In the genomic region with DNA sequence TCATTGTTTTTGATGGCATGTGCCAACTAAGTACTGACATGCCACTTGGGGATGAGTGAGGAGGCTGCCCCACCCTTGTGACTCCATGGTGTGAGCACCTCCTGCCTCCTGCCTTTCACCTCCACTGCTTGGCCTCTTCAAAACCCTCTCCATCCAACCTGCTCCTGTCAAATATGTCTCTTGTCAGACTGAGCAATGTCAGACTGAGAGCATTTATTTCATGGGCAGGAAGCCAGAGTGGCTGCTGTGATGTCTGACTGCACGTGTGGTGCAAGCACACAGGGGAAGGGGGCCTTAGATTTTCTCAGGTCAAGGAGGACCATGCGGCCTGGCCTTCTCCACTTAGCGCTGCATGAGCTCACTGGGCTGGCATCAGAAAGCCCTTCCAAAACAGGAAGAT, we compare ENCODE assay signal across 14 cellular contexts.
A peak's percentile ranks its signal among the peaks of the same experiment; 100 is the strongest.
DNase-seq lines count a peak whose midpoint lies in the region; ATAC-seq, FAIRE-seq and TF ChIP-seq lines count a peak whose summit lies in the region.
"Had no signal": no experiment of that assay in that cellular context is flagged by ENCODE, and none has a peak within 500 bp of the region (broad histone marks: within the 10 kb centered on the region; RNA-seq: fewer than 3 reads in every experiment).

No MANE protein-coding gene starts in this region.

- TF ChIP-seq POLR2A in HepG2 (IDR thresholded peaks at IDR 0.05; ENCODE audit: insufficient read depth in 1 of 2, low read depth in 2 of 2, low read length in 2 of 2) (no peak), right lobe of liver (IDR thresholded peaks at IDR 0.05) (no peak)

- H3K4me2 ChIP-seq in HepG2 (ENCODE audit: low read depth, low read length) (no peak overlapping the region), neuronal stem cell (ENCODE audit: insufficient read depth, low read length, poor library complexity, severe bottlenecking) (no peak overlapping the region)

- H2BK15ac ChIP-seq in neuronal stem cell (ENCODE audit: low read length): no peak overlapping the region

- H3K14ac ChIP-seq in neuronal stem cell (ENCODE audit: low read length): no peak overlapping the region

- H2BK5ac ChIP-seq in neuronal stem cell (ENCODE audit: low read length): no peak overlapping the region

- DNase-seq in HepG2 (ENCODE audit: low spot score): no peak
- DNase-seq in right lobe of liver: no peak
- no peak for DNase-seq in foreskin keratinocyte
- DNase-seq in neuronal stem cell (ENCODE audit: low spot score): no peak
- DNase-seq in activated gamma-delta T cell (lab: John Stamatoyannopoulos, UW): no peak
- no peak for DNase-seq in D721Med (ENCODE audit: insufficient read length, low spot score)
- DNase-seq: CD8-positive, alpha-beta T cell; left lung; natural killer cell; NCI-H2029; stimulated activated CD4-positive, alpha-beta T cell treated with anti-CD3 and anti-CD28 coated beads, Interleukin-4, amount 100 ng/mL, for 24 hours had no signal

- in situ Hi-C loops in HepG2 (cut with HindIII; ENCODE audit: extremely low pct_ligation_motif_present, low pct_unique_long_range_greater_than_20kb): no loop called here

- intact Hi-C loops in HepG2 (cut with micrococcal nuclease; ENCODE audit: unreplicated experiment) (no loop called here), right lobe of liver (cut with DNase I) (no loop called here)

- H2BK12ac ChIP-seq in neuronal stem cell (ENCODE audit: low read length): no peak overlapping the region

- TF ChIP-seq CTCF in HepG2 (CRISPR knock-in tag; IDR thresholded peaks at IDR 0.05) (no peak), right lobe of liver (IDR thresholded peaks at IDR 0.05) (no peak), foreskin keratinocyte (conservative IDR thresholded peaks at IDR 0.05) (no peak), D721Med (IDR thresholded peaks at IDR 0.05; ENCODE audit: insufficient read depth, missing control alignments) (no peak)

- no peak for TF ChIP-seq RAD21 in HepG2 (CRISPR knock-in tag; IDR thresholded peaks at IDR 0.05)

- FAIRE-seq in HepG2 (lab: Jason Lieb, UNC): no peak
- no peak for FAIRE-seq in D721Med (lab: Jason Lieb, UNC)
- FAIRE-seq: H54 had no signal

- no TSS peak for BruUV-seq in HepG2 (replicated peaks; lab: Mats Ljungman, UMichigan)

- no peak overlapping the region for H3K23ac ChIP-seq in neuronal stem cell (ENCODE audit: low read depth, low read length, poor library complexity)

- H3K4me3 ChIP-seq in HepG2 (replicated peaks in 1 of 3; ENCODE audit: insufficient read depth in 1 of 3, low read depth in 2 of 3, low read length in 3 of 3) (no peak overlapping the region), right lobe of liver (no peak overlapping the region), neuronal stem cell (ENCODE audit: low read length in 2 of 2) (no peak overlapping the region)
- H3K4me3 ChIP-seq: left lung had no signal

- H4K20me1 ChIP-seq in HepG2 (ENCODE audit: insufficient read depth, low read length): no peaks in the 10 kb centered on the region

- H3K9ac ChIP-seq in HepG2 (ENCODE audit: insufficient read depth, low read depth, low read length) (no peak overlapping the region), neuronal stem cell (ENCODE audit: low read depth, low read length, poor library complexity) (no peak overlapping the region)

- CTCF ChIA-PET in HepG2 (lab: Yijun Ruan, JAX; ENCODE audit: low intra/inter-chr PET ratio, low total read pairs): no interaction called here

- H4K8ac ChIP-seq in neuronal stem cell (ENCODE audit: low read depth, low read length): no peak overlapping the region

- H3K4ac ChIP-seq in neuronal stem cell (ENCODE audit: low read length): no peak overlapping the region

- no peak for TF ChIP-seq EP300 in HepG2 (IDR thresholded peaks at IDR 0.05; ENCODE audit: low read depth in 2 of 2, low read length in 2 of 2)
- no peak for TF ChIP-seq EP300 in HepG2 (CRISPR knock-in tag; IDR thresholded peaks at IDR 0.05; ENCODE audit: borderline replicate concordance)

- no peaks in the 10 kb centered on the region for H3K79me1 ChIP-seq in neuronal stem cell (ENCODE audit: low read depth, low read length)

- H3K9me3 ChIP-seq in HepG2 (ENCODE audit: low read length): no peaks in the 10 kb centered on the region
- H3K9me3 ChIP-seq in right lobe of liver: no peaks in the 10 kb centered on the region
- H3K9me3 ChIP-seq in neuronal stem cell (replicated peaks in 1 of 2; ENCODE audit: control insufficient read depth in 2 of 2, insufficient read depth in 1 of 2, low read depth in 1 of 2, low read length in 2 of 2): no peaks in the 10 kb centered on the region
- H3K9me3 ChIP-seq: left lung had no signal

- H3K18ac ChIP-seq in neuronal stem cell (ENCODE audit: low read length): peak overlapping the region; percentile 29

- H3K27me3 ChIP-seq in HepG2 (ENCODE audit: control insufficient read depth in 1 of 2, insufficient read depth in 2 of 2, low read length in 2 of 2): no peaks in the 10 kb centered on the region
- no peaks in the 10 kb centered on the region for H3K27me3 ChIP-seq in right lobe of liver
- H3K27me3 ChIP-seq in foreskin keratinocyte: no peaks in the 10 kb centered on the region
- no peaks in the 10 kb centered on the region for H3K27me3 ChIP-seq in neuronal stem cell (ENCODE audit: control insufficient read depth in 3 of 3, insufficient read depth in 3 of 3, low read depth in 1 of 3, low read length in 3 of 3)
- H3K27me3 ChIP-seq: left lung had no signal

- H3K4me1 ChIP-seq in HepG2 (ENCODE audit: insufficient read depth, low read length) (peaks cover 43% of the 10 kb centered on the region), right lobe of liver (no peaks in the 10 kb centered on the region), foreskin keratinocyte (peaks cover 45% of the 10 kb centered on the region), neuronal stem cell (ENCODE audit: control insufficient read depth in 2 of 2, insufficient read depth in 1 of 2, low read depth in 1 of 2, low read length in 2 of 2) (peaks cover 8 to 14% of the 10 kb centered on the region in 2 donors)

- no peaks in the 10 kb centered on the region for H3K79me2 ChIP-seq in HepG2 (ENCODE audit: insufficient read depth, low read length)

- H3K36me3 ChIP-seq in HepG2 (replicated peaks in 1 of 2; ENCODE audit: control insufficient read depth in 1 of 2, insufficient read depth in 2 of 2, low read length in 2 of 2) (peaks cover 2 to 23% of the 10 kb centered on the region in 2 experiments; a peak in 3 of 5 replicates), right lobe of liver (no peaks in the 10 kb centered on the region), neuronal stem cell (replicated peaks in 1 of 2; ENCODE audit: control insufficient read depth in 2 of 2, insufficient read depth in 2 of 2, low read length in 2 of 2) (no peaks in the 10 kb centered on the region)
- H3K36me3 ChIP-seq: left lung had no signal

- WGBS in HepG2 (ENCODE audit: low lambda C conversion rate): 100% methylated on average over 3 of the region's 3 CpGs
- 86% methylated on average over 2 of the region's 3 CpGs for WGBS in right lobe of liver (ENCODE audit: insufficient coverage, low coverage, low lambda C conversion rate, missing lambda C conversion rate)
- WGBS in neuronal stem cell (ENCODE audit: extremely low coverage in 2 of 2, insufficient read length in 2 of 2, insufficient replicate concordance in 1 of 2), 2 donors: no CpG with 5 or more reads among the region's 3 CpGs

- no peak overlapping the region for H2BK120ac ChIP-seq in neuronal stem cell (ENCODE audit: low read depth, low read length)

- H2AFZ ChIP-seq in HepG2 (ENCODE audit: low read length) (no peak overlapping the region), neuronal stem cell (ENCODE audit: low read length) (no peak overlapping the region)

- POLR2A ChIA-PET in HepG2 (lab: Yijun Ruan, JAX): interaction anchor here (1.0 to 1.1 kb wide), 3 partner anchors 9 to 49 kb away, joined by 4 to 6 read pairs (median 4); no protein-coding TSS in a partner anchor

- no peak overlapping the region for H4K91ac ChIP-seq in neuronal stem cell (ENCODE audit: low read depth, low read length, poor library complexity)

- H2AK5ac ChIP-seq in neuronal stem cell (ENCODE audit: low read depth, low read length): no peak overlapping the region

- ATAC-seq in HepG2: no peak
- ATAC-seq in right lobe of liver: no peak
- ATAC-seq in foreskin keratinocyte: no peak
- ATAC-seq in HG03280 (IDR thresholded peaks at IDR 0.05; ENCODE audit: unreplicated experiment): no peak
- ATAC-seq in GM18519 (IDR thresholded peaks at IDR 0.05; ENCODE audit: low FRiP score, unreplicated experiment): no peak
- ATAC-seq: CD8-positive, alpha-beta T cell; natural killer cell had no signal

- H3K27ac ChIP-seq in HepG2 (ENCODE audit: extremely low read length, insufficient read depth, low read length) (peak overlapping the region; percentile 48), right lobe of liver (no peak overlapping the region), foreskin keratinocyte (peak overlapping the region; percentile 56), neuronal stem cell (replicated peaks; ENCODE audit: low read length) (no peak overlapping the region)

TF ChIP-seq in HepG2, 621 proteins besides CTCF, POLR2A, EP300 and RAD21:
- TF ChIP-seq NR3C1 (CRISPR knock-in tag; IDR thresholded peaks at IDR 0.05) (no peak), RBM22 (optimal IDR thresholded peaks at IDR 0.05; ENCODE audit: low read length) (peak; percentile 58), DNMT3B (CRISPR knock-in tag; conservative IDR thresholded peaks at IDR 0.05) (no peak)
TF ChIP-seq in HepG2: peak in this region for 1.

Comparison
In these comparisons a context has a peak if more than half of its experiments do, and no peak if none do; other contexts are left out.
1. H3K27ac ChIP-seq: peak in HepG2 (single experiment) and foreskin keratinocyte (single experiment); none in right lobe of liver (0 of 3) and neuronal stem cell (single experiment).